ENCODE assay signal across 8 cellular contexts in genomic region chr9:130138791-130139190, GRCh38.
DNase-seq lines count a peak whose midpoint lies in the region; ATAC-seq, FAIRE-seq and TF ChIP-seq lines count a peak whose summit lies in the region.

No MANE protein-coding gene starts in this region.

- no peak for TF ChIP-seq CTCF in D721Med (IDR thresholded peaks at IDR 0.05; ENCODE audit: insufficient read depth, missing control alignments)

- DNase-seq in stimulated activated CD4-positive, alpha-beta T cell treated with anti-CD3 and anti-CD28 coated beads, Interleukin-15, amount 100 ng/mL, for 24 hours = peak; percentile 17
- no peak for DNase-seq in stimulated activated CD4-positive, alpha-beta T cell treated with anti-CD3 and anti-CD28 coated beads, Interleukin-4, amount 100 ng/mL, for 1 hour
- DNase-seq in midbrain (lab: John Stamatoyannopoulos, UW) = peak; percentile 33
- peak; percentile 62 for DNase-seq in urothelium cell line (ENCODE audit: low spot score)
- no peak for DNase-seq in activated gamma-delta T cell treated with Interleukin-2 at 50 U/mL for 16 hours
- DNase-seq in D721Med (ENCODE audit: insufficient read length, low spot score) = no peak

- peak overlapping the region; percentile 76 for H3K27ac ChIP-seq in cingulate gyrus (ENCODE audit: low read depth, low read length)

- no peak for ATAC-seq in HG03196 (IDR thresholded peaks at IDR 0.05; ENCODE audit: unreplicated experiment)

- FAIRE-seq in urothelium cell line (lab: Jason Lieb, UNC) (no peak), D721Med (lab: Jason Lieb, UNC) (no peak)

Comparison
In these comparisons a context has a peak if more than half of its experiments do, and no peak if none do; other contexts are left out.
1. DNase-seq: peak in stimulated activated CD4-positive, alpha-beta T cell treated with anti-CD3 and anti-CD28 coated beads, Interleukin-15, amount 100 ng/mL, for 24 hours (single experiment), midbrain (single experiment) and urothelium cell line (single experiment); none in stimulated activated CD4-positive, alpha-beta T cell treated with anti-CD3 and anti-CD28 coated beads, Interleukin-4, amount 100 ng/mL, for 1 hour (single experiment), activated gamma-delta T cell treated with Interleukin-2 at 50 U/mL for 16 hours (single experiment) and D721Med (single experiment).